Comparison of ENCODE assay signal across 13 cellular contexts in genomic region chr6:38088010-38088409, GRCh38.
A peak's percentile ranks its signal among the peaks of the same experiment; 100 is the strongest.
DNase-seq lines count a peak whose midpoint lies in the region; TF ChIP-seq lines count a peak whose summit lies in the region.
"Had no signal": no experiment of that assay in that cellular context is flagged by ENCODE, and none has a peak within 500 bp of the region (broad histone marks: within the 10 kb centered on the region; RNA-seq: fewer than 3 reads in every experiment).

No MANE protein-coding gene starts in this region.

- DNase-seq in SK-N-SH: no peak
- no peak for DNase-seq in dorsolateral prefrontal cortex
- peak; percentile 79 for DNase-seq in pons (ENCODE audit: low spot score)
- peak; percentile 68 for DNase-seq in superior temporal gyrus (ENCODE audit: extremely low spot score)
- no peak for DNase-seq in activated CD4-positive, alpha-beta T cell treated with anti-CD3 and anti-CD28 coated beads, Interleukin-2, amount 50 U/mL, for 48 hours
- no peak for DNase-seq in effector memory CD4-positive, alpha-beta T cell
- DNase-seq in stimulated activated CD4-positive, alpha-beta T cell treated with anti-CD3 and anti-CD28 coated beads, Interleukin-4, amount 100 ng/mL, for 4 hours: no peak
- DNase-seq: ACHN; CD4-positive, CD25-positive, alpha-beta regulatory T cell; DMS53; GF-D8 had no signal

- TF ChIP-seq CTCF in SK-N-SH (IDR thresholded peaks at IDR 0.05): no peak
- TF ChIP-seq CTCF in dorsolateral prefrontal cortex (IDR thresholded peaks at IDR 0.05 in 54 of 56, conservative IDR thresholded peaks at IDR 0.05 in 2 of 56; ENCODE audit: low read depth in 1 of 56, partially characterized antibody in 56 of 56): no peak

- H3K27ac ChIP-seq in SK-N-SH (ENCODE audit: low read depth in 2 of 2, low read length in 1 of 2): no peak overlapping the region
- peak overlapping the region in 56 of 59 donors; percentile 2 to 93 (median 74) for H3K27ac ChIP-seq in dorsolateral prefrontal cortex
- no peak overlapping the region for H3K27ac ChIP-seq in effector memory CD4-positive, alpha-beta T cell (ENCODE audit: insufficient read depth, low read length, poor library complexity, severe bottlenecking)
- H3K27ac ChIP-seq: BLaER1 treated with 17β-estradiol and CSF1 and Interleukin-3, amounts not matched to agents 10 nM and 100 nM had no signal

- peaks cover 34% of the 10 kb centered on the region for H3K79me2 ChIP-seq in SK-N-SH (ENCODE audit: insufficient read depth)

- H3K9me3 ChIP-seq in SK-N-SH: no peaks in the 10 kb centered on the region
- H3K9me3 ChIP-seq in effector memory CD4-positive, alpha-beta T cell (ENCODE audit: control insufficient read depth, low read length): no peaks in the 10 kb centered on the region
- H3K9me3 ChIP-seq: BLaER1 treated with 17β-estradiol and CSF1 and Interleukin-3, amounts not matched to agents 10 nM and 100 nM; HAP-1 had no signal

- H3K27me3 ChIP-seq in SK-N-SH (ENCODE audit: insufficient read depth): no peaks in the 10 kb centered on the region
- no peaks in the 10 kb centered on the region for H3K27me3 ChIP-seq in dorsolateral prefrontal cortex
- H3K27me3 ChIP-seq in effector memory CD4-positive, alpha-beta T cell (replicated peaks; ENCODE audit: control insufficient read depth, insufficient read depth, low read length, poor library complexity, severe bottlenecking): no peaks in the 10 kb centered on the region
- H3K27me3 ChIP-seq: BLaER1 treated with 17β-estradiol and CSF1 and Interleukin-3, amounts not matched to agents 10 nM and 100 nM had no signal

- intact Hi-C loops in dorsolateral prefrontal cortex (cut with DNase I): no loop called here

- no peak overlapping the region for H3K4me2 ChIP-seq in SK-N-SH
- H3K4me2 ChIP-seq: BLaER1 treated with 17β-estradiol and CSF1 and Interleukin-3, amounts not matched to agents 10 nM and 100 nM had no signal

- TF ChIP-seq RAD21 in SK-N-SH (IDR thresholded peaks at IDR 0.05; ENCODE audit: low read length): no peak

- H3K9ac ChIP-seq in SK-N-SH: no peak overlapping the region
- H3K9ac ChIP-seq: BLaER1 treated with 17β-estradiol and CSF1 and Interleukin-3, amounts not matched to agents 10 nM and 100 nM had no signal

- H3F3A ChIP-seq in SK-N-SH (replicated peaks; ENCODE audit: insufficient read depth): peaks cover 3% of the 10 kb centered on the region

- POLR2A ChIA-PET in SK-N-SH (lab: Yijun Ruan, JAX): no interaction called here

- CTCF ChIA-PET in SK-N-SH (lab: Yijun Ruan, JAX): no interaction called here

- no peak overlapping the region for H2AFZ ChIP-seq in SK-N-SH (ENCODE audit: low read depth)

- H3K4me3 ChIP-seq in SK-N-SH (ENCODE audit: low read depth in 2 of 2, low read length in 1 of 2) (no peak overlapping the region), dorsolateral prefrontal cortex (peak overlapping the region in 24 of 59 donors; percentile 0 to 49 (median 14))
- no peak overlapping the region for H3K4me3 ChIP-seq in effector memory CD4-positive, alpha-beta T cell (ENCODE audit: insufficient read depth, low read depth, low read length, poor library complexity, severe bottlenecking)
- H3K4me3 ChIP-seq: BLaER1 treated with 17β-estradiol and CSF1 and Interleukin-3, amounts not matched to agents 10 nM and 100 nM; HAP-1 had no signal

- H3K9me2 ChIP-seq in SK-N-SH: no peaks in the 10 kb centered on the region

- no peak for TF ChIP-seq EP300 in SK-N-SH (IDR thresholded peaks at IDR 0.05; ENCODE audit: borderline replicate concordance in 1 of 2, low read depth in 1 of 2, low read length in 1 of 2)

- peaks cover 27% of the 10 kb centered on the region for H4K20me1 ChIP-seq in SK-N-SH (ENCODE audit: insufficient read depth)

- peaks cover 21 to 28% of the 10 kb centered on the region in 2 experiments for H3K36me3 ChIP-seq in SK-N-SH (replicated peaks in 1 of 2; ENCODE audit: control insufficient read depth in 1 of 2, insufficient read depth in 2 of 2, low read length in 1 of 2)
- H3K36me3 ChIP-seq in effector memory CD4-positive, alpha-beta T cell (ENCODE audit: control insufficient read depth, insufficient read depth, low read length): peaks cover 5% of the 10 kb centered on the region
- H3K36me3 ChIP-seq: HAP-1 had no signal

- WGBS in SK-N-SH (ENCODE audit: low lambda C conversion rate): 23% methylated on average over 2 of the region's 2 CpGs

- peaks cover 6 to 9% of the 10 kb centered on the region in 2 experiments; a peak in 3 of 4 replicates for H3K4me1 ChIP-seq in SK-N-SH (ENCODE audit: control insufficient read depth in 1 of 2, insufficient read depth in 2 of 2, low read depth in 1 of 2, low read length in 1 of 2)
- no peaks in the 10 kb centered on the region for H3K4me1 ChIP-seq in effector memory CD4-positive, alpha-beta T cell (ENCODE audit: control insufficient read depth, insufficient read depth, low read length, poor library complexity, severe bottlenecking)
- H3K4me1 ChIP-seq: BLaER1 treated with 17β-estradiol and CSF1 and Interleukin-3, amounts not matched to agents 10 nM and 100 nM had no signal

TF ChIP-seq in SK-N-SH, 30 proteins besides CTCF, POLR2A, EP300 and RAD21:
- no peak for TF ChIP-seq ZBTB33 (IDR thresholded peaks at IDR 0.05; ENCODE audit: borderline replicate concordance, low read depth)
- peak; percentile 44; the same call in 1 of the 2 replicates for TF ChIP-seq GATA2 (CRISPR knock-in tag; IDR thresholded peaks at IDR 0.05)

Comparison
In these comparisons a context has a peak if more than half of its experiments do, and no peak if none do; other contexts are left out.
1. DNase-seq: peak in pons (single experiment) and superior temporal gyrus (single experiment); none in SK-N-SH (single experiment), dorsolateral prefrontal cortex (0 of 10), activated CD4-positive, alpha-beta T cell treated with anti-CD3 and anti-CD28 coated beads, Interleukin-2, amount 50 U/mL, for 48 hours (0 of 2), effector memory CD4-positive, alpha-beta T cell (0 of 3) and stimulated activated CD4-positive, alpha-beta T cell treated with anti-CD3 and anti-CD28 coated beads, Interleukin-4, amount 100 ng/mL, for 4 hours (0 of 2).
2. H3K27ac ChIP-seq: peak in dorsolateral prefrontal cortex (56 of 59); none in SK-N-SH (0 of 2) and effector memory CD4-positive, alpha-beta T cell (single experiment).